In the genomic region with DNA sequence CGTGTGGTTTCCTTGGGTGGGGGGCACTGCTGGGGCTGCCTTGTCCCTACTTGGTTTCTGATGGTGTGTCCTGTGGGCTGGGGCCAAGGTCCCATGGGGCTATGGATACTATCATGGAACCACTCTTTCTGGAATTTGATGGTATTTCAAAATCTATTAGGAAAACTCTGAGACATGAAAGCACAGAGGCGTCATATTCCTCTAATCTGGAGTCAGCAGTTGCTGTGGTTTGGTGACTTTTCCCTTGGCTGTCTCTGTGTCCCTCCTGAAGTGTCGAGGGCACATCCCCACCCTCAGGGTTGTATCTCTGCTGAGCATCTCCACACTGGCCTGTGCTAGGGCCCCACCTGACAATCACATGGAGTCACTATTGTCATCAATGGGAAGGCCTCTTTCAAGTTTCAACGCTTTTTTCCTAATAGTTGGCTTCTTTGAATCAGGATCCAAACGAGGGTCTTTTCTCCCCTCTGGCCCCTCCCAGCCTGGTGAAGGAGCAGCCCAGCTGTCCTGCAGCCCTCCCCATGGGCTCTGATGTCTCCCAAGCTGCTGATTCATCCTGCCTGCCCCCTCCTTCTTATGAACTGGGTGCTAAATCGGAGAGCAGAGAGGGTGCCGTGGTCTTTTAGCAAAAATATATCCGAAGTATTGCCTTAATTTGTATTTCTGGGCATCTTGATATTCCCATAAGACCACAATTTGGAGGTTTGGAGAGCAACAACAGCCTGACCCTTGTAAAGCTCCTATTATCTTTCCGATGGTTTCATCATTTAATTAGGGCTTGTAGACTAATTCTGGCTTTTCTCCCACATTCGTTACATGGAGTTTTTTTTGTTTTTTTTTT, we compare ENCODE assay signal across 17 cellular contexts. TPM values are rescaled to one million over a fixed set of nuclear protein-coding genes. Genes with fewer than 3 reads are reported as not detected.
DNase-seq lines count a peak whose midpoint lies in the region; ATAC-seq and TF ChIP-seq lines count a peak whose summit lies in the region.
"Had no signal": no experiment of that assay in that cellular context is flagged by ENCODE, and none has a peak within 500 bp of the region (broad histone marks: within the 10 kb centered on the region; RNA-seq: fewer than 3 reads in every experiment).

No MANE protein-coding gene starts in this region.

- no peaks in the 10 kb centered on the region for H3K9me2 ChIP-seq in Karpas-422 (replicated peaks; ENCODE audit: insufficient read depth, low read length)

- no peak for ATAC-seq in CD4-positive, CD25-positive, alpha-beta regulatory T cell (ENCODE audit: low read depth in 2 of 2)
- ATAC-seq in HG02571 (IDR thresholded peaks at IDR 0.05; ENCODE audit: unreplicated experiment) = no peak
- no peak for ATAC-seq in GM18873 (IDR thresholded peaks at IDR 0.05; ENCODE audit: low FRiP score, unreplicated experiment)
- ATAC-seq in HG02885 (IDR thresholded peaks at IDR 0.05; ENCODE audit: poor library complexity, unreplicated experiment) = no peak
- ATAC-seq: activated T-cell treated with anti-CD3 and anti-CD28 coated beads, Interleukin-2, amount 50 U/mL, for 4 hours had no signal

- no peak for DNase-seq in CD4-positive, CD25-positive, alpha-beta regulatory T cell
- DNase-seq in HFFc6 (no peak), dorsolateral prefrontal cortex (peak in 1 of 10 donors; percentile 43), osteoblast (ENCODE audit: insufficient read length, low spot score, missing footprints) (no peak), Karpas-422 (no peak)
- DNase-seq: activated CD4-positive, CD25-positive, alpha-beta regulatory T cell; activated T-cell treated with anti-CD3 and anti-CD28 coated beads, Interleukin-2, amount 50 U/mL, for 4 hours; kidney; NCI-H1105 treated with DMSO at 0.1 percent for 48 hours; NCI-H510A treated with DMSO at 0.1 percent for 48 hours; PC-9; stimulated activated CD4-positive, alpha-beta T cell treated with anti-CD3 and anti-CD28 coated beads, Interleukin-4, amount 100 ng/mL, for 1 hour had no signal

- no peaks in the 10 kb centered on the region for H3K27me3 Mint-ChIP-seq in CD4-positive, CD25-positive, alpha-beta regulatory T cell
- H3K27me3 Mint-ChIP-seq in HFFc6 (ENCODE audit: insufficient read depth) = peaks cover 1% of the 10 kb centered on the region
- H3K27me3 Mint-ChIP-seq: IgD-negative memory B cell had no signal

- H3K36me3 Mint-ChIP-seq in CD4-positive, CD25-positive, alpha-beta regulatory T cell = peaks cover 27% of the 10 kb centered on the region
- peaks cover 42% of the 10 kb centered on the region for H3K36me3 Mint-ChIP-seq in HFFc6 (ENCODE audit: low read depth)

- H3K4me2 ChIP-seq in osteoblast (ENCODE audit: insufficient read depth, low read length) (peak overlapping the region; percentile 55), Karpas-422 (ENCODE audit: low read depth, low read length, poor library complexity, severe bottlenecking) (no peak overlapping the region)
- H3K4me2 ChIP-seq: PC-9 had no signal

- H3K4me1 ChIP-seq in CD4-positive, CD25-positive, alpha-beta regulatory T cell (ENCODE audit: control insufficient read depth, insufficient read depth, low read length, poor library complexity, severe bottlenecking) = peaks cover 60% of the 10 kb centered on the region
- H3K4me1 ChIP-seq in osteoblast (ENCODE audit: insufficient read depth, low read length) = peaks cover 47% of the 10 kb centered on the region
- H3K4me1 ChIP-seq in Karpas-422 (ENCODE audit: low read length) = peaks cover 32% of the 10 kb centered on the region

- no peak overlapping the region for H3K4me3 ChIP-seq in CD4-positive, CD25-positive, alpha-beta regulatory T cell (ENCODE audit: low read depth, low read length)
- H3K4me3 ChIP-seq in dorsolateral prefrontal cortex (no peak overlapping the region), osteoblast (ENCODE audit: insufficient read depth, low read length) (no peak overlapping the region), Karpas-422 (ENCODE audit: low read length) (no peak overlapping the region)
- H3K4me3 ChIP-seq: breast epithelium, PC-9 had no signal

- H3K27ac Mint-ChIP-seq in CD4-positive, CD25-positive, alpha-beta regulatory T cell = peak overlapping the region; percentile 67 to 92 (median 87)
- peak overlapping the region; percentile 42 for H3K27ac Mint-ChIP-seq in HFFc6

- H2AFZ ChIP-seq in osteoblast (ENCODE audit: low read length) = no peak overlapping the region
- no peak overlapping the region for H2AFZ ChIP-seq in Karpas-422 (ENCODE audit: low read length)
- H2AFZ ChIP-seq: PC-9 had no signal

- H3K36me3 ChIP-seq in CD4-positive, CD25-positive, alpha-beta regulatory T cell (ENCODE audit: control insufficient read depth, insufficient read depth, low read length) = peaks cover 18% of the 10 kb centered on the region
- H3K36me3 ChIP-seq in osteoblast (ENCODE audit: insufficient read depth, low read length) (peaks cover 15% of the 10 kb centered on the region), Karpas-422 (ENCODE audit: insufficient read depth, low read length) (0 out of 2 replicates have a peak, but pooled peaks cover 4% of the 10 kb centered on the region)
- H3K36me3 ChIP-seq: breast epithelium had no signal

- H4K20me1 ChIP-seq in osteoblast (ENCODE audit: insufficient read depth, low read length) = peaks cover 31% of the 10 kb centered on the region
- H4K20me1 ChIP-seq in Karpas-422 (ENCODE audit: insufficient read depth, low read depth, low read length) = peaks cover 9% of the 10 kb centered on the region; the same call in 1 of the 2 replicates

- peak overlapping the region; percentile 33 for H3K27ac ChIP-seq in CD4-positive, CD25-positive, alpha-beta regulatory T cell (ENCODE audit: insufficient read depth, low read length, poor library complexity, severe bottlenecking)
- H3K27ac ChIP-seq in dorsolateral prefrontal cortex (peak overlapping the region in 45 of 59 donors; percentile 4 to 79 (median 51)), osteoblast (ENCODE audit: low read depth, low read length) (peak overlapping the region; percentile 30), Karpas-422 (ENCODE audit: low read length) (no peak overlapping the region)
- H3K27ac ChIP-seq: PC-9 had no signal

- no peaks in the 10 kb centered on the region for H3K9me3 ChIP-seq in CD4-positive, CD25-positive, alpha-beta regulatory T cell (ENCODE audit: control insufficient read depth in 2 of 2, low read length in 2 of 2)
- H3K9me3 ChIP-seq in osteoblast (ENCODE audit: low read depth, low read length) (no peaks in the 10 kb centered on the region), Karpas-422 (ENCODE audit: low read length) (no peaks in the 10 kb centered on the region)
- H3K9me3 ChIP-seq: breast epithelium had no signal

- no peak overlapping the region for H3K9ac ChIP-seq in Karpas-422 (ENCODE audit: low read length)

- H3K4me1 Mint-ChIP-seq in CD4-positive, CD25-positive, alpha-beta regulatory T cell = peaks cover 25 to 84% (median 53%) of the 10 kb centered on the region in 4 donors
- peaks cover 64% of the 10 kb centered on the region for H3K4me1 Mint-ChIP-seq in HFFc6 (ENCODE audit: low read depth)

- H3K27me3 ChIP-seq in CD4-positive, CD25-positive, alpha-beta regulatory T cell (ENCODE audit: control insufficient read depth, insufficient read depth, low read length) = no peaks in the 10 kb centered on the region
- H3K27me3 ChIP-seq in dorsolateral prefrontal cortex = no peaks in the 10 kb centered on the region
- no peaks in the 10 kb centered on the region for H3K27me3 ChIP-seq in osteoblast (ENCODE audit: insufficient read depth, low read length)
- H3K27me3 ChIP-seq in Karpas-422 (ENCODE audit: low read length) = no peaks in the 10 kb centered on the region
- H3K27me3 ChIP-seq: breast epithelium had no signal

- no peak for TF ChIP-seq CTCF in HFFc6 (IDR thresholded peaks at IDR 0.05)
- no peak for TF ChIP-seq CTCF in dorsolateral prefrontal cortex (IDR thresholded peaks at IDR 0.05 in 54 of 56, conservative IDR thresholded peaks at IDR 0.05 in 2 of 56; ENCODE audit: low read depth in 1 of 56, partially characterized antibody in 56 of 56)
- TF ChIP-seq CTCF in osteoblast (IDR thresholded peaks at IDR 0.05; ENCODE audit: extremely low read depth, low read depth, low read length) = no peak

- H3K4me3 Mint-ChIP-seq in CD4-positive, CD25-positive, alpha-beta regulatory T cell = peak overlapping the region in 1 of 4 donors; percentile 41
- H3K4me3 Mint-ChIP-seq in HFFc6 = no peak overlapping the region
- H3K4me3 Mint-ChIP-seq: activated T-cell treated with anti-CD3 and anti-CD28 coated beads, Interleukin-2, amount 50 U/mL, for 4 hours; IgD-negative memory B cell had no signal

- intact Hi-C loops in dorsolateral prefrontal cortex (cut with DNase I) = no loop called here

- H3K9me3 Mint-ChIP-seq in CD4-positive, CD25-positive, alpha-beta regulatory T cell = no peaks in the 10 kb centered on the region
- no peaks in the 10 kb centered on the region for H3K9me3 Mint-ChIP-seq in HFFc6
- H3K9me3 Mint-ChIP-seq: activated T-cell treated with anti-CD3 and anti-CD28 coated beads, Interleukin-2, amount 50 U/mL, for 4 hours; IgD-negative memory B cell had no signal

- H3K79me2 ChIP-seq in osteoblast (ENCODE audit: insufficient read depth, low read length) (peaks cover 89% of the 10 kb centered on the region), Karpas-422 (ENCODE audit: low read length) (peaks cover 78% of the 10 kb centered on the region)

RNA-seq across cellular contexts. Expression of a gene that starts 38.5 kb away (rescaled TPM):
- 397 TPM for total RNA-seq in CD4-positive, CD25-positive, alpha-beta regulatory T cell
- 10 to 100 TPM; 35.1 to 43.0 (median 38.5) TPM for polyA plus RNA-seq in CD4-positive, CD25-positive, alpha-beta regulatory T cell
- total RNA-seq in HFFc6 (2021; fragmentation: NEBNext Ultra II Directional; extraction: Animal tissue kit (Norgen Biotek cat#: 25700)) = 100 to 1,000 TPM; 128 to 148 (median 136) TPM
- total RNA-seq in dorsolateral prefrontal cortex (100 to 1,000 TPM in 79 of 120 experiments, 10 to 100 TPM in 41; 83.5 to 133 (median 106) TPM), osteoblast (36.9 and 49.8 TPM in 2 replicates)
- 36.9 and 70.3 TPM in 2 replicates for total RNA-seq in Karpas-422 (2014; rRNA removed; shearing (Covaris generic); ENCODE audit: low replicate concordance)

RNA-seq across cellular contexts. Expression of a gene that starts 50.3 kb away (rescaled TPM):
- 55.6 TPM for total RNA-seq in CD4-positive, CD25-positive, alpha-beta regulatory T cell
- 10 to 100 TPM; 40.1 to 48.1 (median 42.4) TPM for polyA plus RNA-seq in CD4-positive, CD25-positive, alpha-beta regulatory T cell
- total RNA-seq in HFFc6 (2021; fragmentation: NEBNext Ultra II Directional; extraction: Animal tissue kit (Norgen Biotek cat#: 25700)) = 10 to 100 TPM; 19.2 to 25.5 (median 21.6) TPM
- total RNA-seq in dorsolateral prefrontal cortex = 10 to 100 TPM; 37.2 to 75.3 (median 54.7) TPM
- 36.9 and 46.6 TPM in 2 replicates for total RNA-seq in osteoblast
- total RNA-seq in Karpas-422 (2014; rRNA removed; shearing (Covaris generic); ENCODE audit: low replicate concordance) = 9.7 and 23.7 TPM in 2 replicates
